In genomic region chr13:21476893-21477472, GRCh38 we compare ENCODE assay signal across 8 cellular contexts. TPM values are rescaled to one million over a fixed set of nuclear protein-coding genes. Genes with fewer than 3 reads are reported as not detected.
DNase-seq lines count a peak whose midpoint lies in the region; ATAC-seq and TF ChIP-seq lines count a peak whose summit lies in the region.

No MANE protein-coding gene starts in this region.

- DNase-seq in BE2C: peak; percentile 90
- DNase-seq in NOMO-1 treated with dmso at 0.1 percent for 144 hours (lab: John Stamatoyannopoulos, UW; ENCODE audit: unreplicated experiment): peak; percentile 92
- peak; percentile 60 for DNase-seq in activated CD8-positive, alpha-beta memory T cell treated with anti-CD3 and anti-CD28 coated beads, Interleukin-2, amount 50 U/mL, for 24 hours (ENCODE audit: extremely low read depth)
- DNase-seq in epithelial cell of proximal tubule (ENCODE audit: low read depth): no peak
- DNase-seq in stimulated activated CD8-positive, alpha-beta memory T cell treated with anti-CD3 and anti-CD28 coated beads, Interleukin-2, amount 100 ng/mL, for 1 hour (ENCODE audit: low read depth in 2 of 2): peak; percentile 58 to 66

- H3K4me3 ChIP-seq in BE2C (ENCODE audit: low read depth, low read length): peak overlapping the region; percentile 58
- peak overlapping the region; percentile 58 for H3K4me3 ChIP-seq in epithelial cell of proximal tubule (ENCODE audit: low read depth, low read length)
- H3K4me3 ChIP-seq in mononuclear cell (ENCODE audit: low read length): peak overlapping the region; percentile 24

- no peaks in the 10 kb centered on the region for H3K36me3 ChIP-seq in BE2C

- H3K4me1 ChIP-seq in BE2C (no peaks in the 10 kb centered on the region), mononuclear cell (ENCODE audit: insufficient read depth, low read length) (peaks cover 7% of the 10 kb centered on the region)

- H3K9me3 ChIP-seq in BE2C: no peaks in the 10 kb centered on the region; the same call in 1 of the 2 replicates
- H3K9me3 ChIP-seq in mononuclear cell (ENCODE audit: low read depth, low read length): no peaks in the 10 kb centered on the region

- TF ChIP-seq CTCF in BE2C (IDR thresholded peaks at IDR 0.05; ENCODE audit: low read depth, low read length): peak; percentile 99
- peak; percentile 99 for TF ChIP-seq CTCF in epithelial cell of proximal tubule (conservative IDR thresholded peaks at IDR 0.05; ENCODE audit: low read depth, low read length)

- ATAC-seq in GM19025 (IDR thresholded peaks at IDR 0.05; ENCODE audit: low read depth, unreplicated experiment): peak; percentile 71
- peak; percentile 83 for ATAC-seq in HG03442 (IDR thresholded peaks at IDR 0.05; ENCODE audit: unreplicated experiment)

- H3K27me3 ChIP-seq in BE2C (peaks cover 8% of the 10 kb centered on the region; the same call in 1 of the 2 replicates), mononuclear cell (ENCODE audit: insufficient read depth, low read length) (no peaks in the 10 kb centered on the region)

RNA-seq across cellular contexts. Expression of gene ZDHHC20, which starts 17.9 kb away (rescaled TPM):
- polyA plus RNA-seq in BE2C (2012; ENCODE audit: insufficient read depth, insufficient read length, low read depth): 5.9 TPM
- 49.2 and 58.4 TPM in 2 replicates for total RNA-seq in epithelial cell of proximal tubule
- total RNA-seq in mononuclear cell: 171 TPM
